Comparison of ENCODE assay signal across 15 cellular contexts in the genomic region with DNA sequence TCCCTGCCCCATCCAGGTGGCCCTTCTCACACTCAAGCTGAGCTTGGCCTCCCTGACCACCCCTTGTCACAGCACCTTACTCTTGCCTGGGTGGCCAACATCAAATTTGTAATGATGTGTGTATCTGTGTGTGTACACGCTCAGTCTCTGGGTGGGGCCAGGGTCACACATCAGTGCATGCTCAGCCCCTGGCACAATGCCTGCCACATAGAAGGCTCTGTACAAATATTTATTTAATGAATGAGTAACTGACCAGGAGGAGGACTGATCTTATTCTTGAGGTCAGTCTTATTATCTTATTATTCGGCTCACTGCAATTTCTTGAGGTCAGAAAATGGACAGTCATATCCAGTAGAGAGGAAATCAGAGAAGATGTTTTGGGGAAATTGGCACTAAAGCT. TPM values are rescaled to one million over a fixed set of nuclear protein-coding genes. Genes with fewer than 3 reads are reported as not detected.
DNase-seq lines count a peak whose midpoint lies in the region; ATAC-seq and TF ChIP-seq lines count a peak whose summit lies in the region.
"Had no signal": no experiment of that assay in that cellular context is flagged by ENCODE, and none has a peak within 500 bp of the region (broad histone marks: within the 10 kb centered on the region; RNA-seq: fewer than 3 reads in every experiment).

No MANE protein-coding gene starts in this region.

- BruUV-seq in Panc1 (replicated peaks; lab: Mats Ljungman, UMichigan) = no TSS peak

- WGBS in SK-N-SH (ENCODE audit: low lambda C conversion rate) = 35% methylated on average over 2 of the region's 2 CpGs
- WGBS in testis, 2 donors = 63 to 64% methylated on average over 2 of the region's 2 CpGs

- intact Hi-C loops in Panc1 (cut with micrococcal nuclease; ENCODE audit: unreplicated experiment) = no loop called here
- intact Hi-C loops in testis (cut with DNase I; ENCODE audit: low total_unique reads) = no loop called here

- no peak overlapping the region for H3K9ac ChIP-seq in SK-N-SH

- CTCF ChIA-PET in SK-N-SH (lab: Yijun Ruan, JAX) (interaction anchor here (0.6 to 16.5 kb wide), 11 partner anchors 11 to 91 kb away, joined by 3 to 295 read pairs (median 33); partner anchors contain the start of gene HAND1), Panc1 (lab: Charles Lee) (no interaction called here)

- H3K9me3 ChIP-seq in SK-N-SH (no peaks in the 10 kb centered on the region), Panc1 (ENCODE audit: control insufficient read depth, insufficient read depth, low read depth, low read length) (no peaks in the 10 kb centered on the region), testis (no peaks in the 10 kb centered on the region)
- H3K9me3 ChIP-seq: pancreas, transverse colon had no signal

- TF ChIP-seq CTCF in SK-N-SH (IDR thresholded peaks at IDR 0.05) = no peak
- TF ChIP-seq CTCF in Panc1 (IDR thresholded peaks at IDR 0.05) = no peak
- TF ChIP-seq CTCF in testis (IDR thresholded peaks at IDR 0.05) = no peak

- POLR2A ChIA-PET in SK-N-SH (lab: Yijun Ruan, JAX) (interaction anchor here (0.7 to 6.5 kb wide), 5 partner anchors 34 to 85 kb away, joined by 3 to 87 read pairs (median 7); no protein-coding TSS in a partner anchor), Panc1 (lab: Charles Lee) (no interaction called here)

- no peak overlapping the region for H3K4me2 ChIP-seq in SK-N-SH

- no peaks in the 10 kb centered on the region for H3K9me2 ChIP-seq in SK-N-SH

- no peak for TF ChIP-seq POLR2A in erythroblast (IDR thresholded peaks at IDR 0.05; ENCODE audit: low read length)
- no peak for TF ChIP-seq POLR2A in testis (IDR thresholded peaks at IDR 0.05)

- no peak for TF ChIP-seq RAD21 in SK-N-SH (IDR thresholded peaks at IDR 0.05; ENCODE audit: low read length)

- DNase-seq in SK-N-SH (no peak), Panc1 (ENCODE audit: low read depth, low spot score) (peak; percentile 4), erythroblast (lab: John Stamatoyannopoulos, UW) (peak; percentile 55 to 62), stromal cell of bone marrow (ENCODE audit: low read depth) (peak; percentile 25), testis (no peak)
- DNase-seq: activated CD4-positive, alpha-beta memory T cell treated with anti-CD3 and anti-CD28 coated beads for 36 hours; activated naive CD4-positive, alpha-beta T cell treated with anti-CD3 and anti-CD28 coated beads for 36 hours; NCI-H2171; pancreas; T-helper 17 cell; transverse colon had no signal

- peak overlapping the region in 1 of 2 experiments; percentile 100; a peak in 2 of 4 replicates for H3K27ac ChIP-seq in SK-N-SH (ENCODE audit: low read depth in 2 of 2, low read length in 1 of 2)
- no peak overlapping the region for H3K27ac ChIP-seq in Panc1 (ENCODE audit: low read length)
- no peak overlapping the region for H3K27ac ChIP-seq in testis
- H3K27ac ChIP-seq: pancreas had no signal

- no peaks in the 10 kb centered on the region for H3F3A ChIP-seq in SK-N-SH (replicated peaks; ENCODE audit: insufficient read depth)

- H3K36me3 ChIP-seq in SK-N-SH (replicated peaks in 1 of 2; ENCODE audit: control insufficient read depth in 1 of 2, insufficient read depth in 2 of 2, low read length in 1 of 2) (no peaks in the 10 kb centered on the region), Panc1 (ENCODE audit: control insufficient read depth, insufficient read depth, low read length) (no peaks in the 10 kb centered on the region), testis (ENCODE audit: low read depth, missing control alignments) (no peaks in the 10 kb centered on the region)
- H3K36me3 ChIP-seq: pancreas, transverse colon had no signal

- H2AFZ ChIP-seq in SK-N-SH (ENCODE audit: low read depth) = no peak overlapping the region

- H3K4me1 ChIP-seq in SK-N-SH (ENCODE audit: control insufficient read depth in 1 of 2, insufficient read depth in 2 of 2, low read depth in 1 of 2, low read length in 1 of 2) (peaks cover 0 to 80% of the 10 kb centered on the region in 2 experiments; a peak in 2 of 4 replicates), Panc1 (ENCODE audit: control insufficient read depth, insufficient read depth, low read length) (peaks cover 17% of the 10 kb centered on the region), testis (peaks cover 8% of the 10 kb centered on the region)
- H3K4me1 ChIP-seq: pancreas had no signal

- no peaks in the 10 kb centered on the region; the same call in 1 of the 2 replicates for H3K27me3 ChIP-seq in SK-N-SH (ENCODE audit: insufficient read depth)
- no peaks in the 10 kb centered on the region for H3K27me3 ChIP-seq in Panc1 (ENCODE audit: control insufficient read depth, insufficient read depth, low read length)
- no peaks in the 10 kb centered on the region for H3K27me3 ChIP-seq in testis
- H3K27me3 ChIP-seq: pancreas had no signal

- no peaks in the 10 kb centered on the region; the same call in 1 of the 2 replicates for H4K20me1 ChIP-seq in SK-N-SH (ENCODE audit: insufficient read depth)

- no peak for ATAC-seq in SK-N-SH treated with all-trans-retinoic acid at 6 μM for 48 hours
- no peak for ATAC-seq in Panc1
- ATAC-seq in HG02763 (IDR thresholded peaks at IDR 0.05; ENCODE audit: unreplicated experiment) = no peak
- ATAC-seq in HG02610 (IDR thresholded peaks at IDR 0.05; ENCODE audit: unreplicated experiment) = no peak
- ATAC-seq: pancreas, T-helper 17 cell had no signal

- in situ Hi-C loops in Panc1 (cut with HindIII; ENCODE audit: low pct_unique_long_range_greater_than_20kb, low sequenced_read_pairs) = no loop called here

- H3K79me2 ChIP-seq in SK-N-SH (ENCODE audit: insufficient read depth) = no peaks in the 10 kb centered on the region

- no peak overlapping the region for H3K4me3 ChIP-seq in SK-N-SH (ENCODE audit: low read depth in 2 of 2, low read length in 1 of 2)
- H3K4me3 ChIP-seq in Panc1 (ENCODE audit: low read depth in 2 of 2, low read length in 2 of 2) = no peak overlapping the region
- no peak overlapping the region for H3K4me3 ChIP-seq in testis
- H3K4me3 ChIP-seq: pancreas, transverse colon had no signal

- no peak for TF ChIP-seq EP300 in SK-N-SH (IDR thresholded peaks at IDR 0.05; ENCODE audit: borderline replicate concordance in 1 of 2, low read depth in 1 of 2, low read length in 1 of 2)

TF ChIP-seq in SK-N-SH treated with all-trans-retinoic acid at 6 μM for 48 hours, 23 proteins besides CTCF, POLR2A, EP300 and RAD21:
- no peak for TF ChIP-seq CSDC2 (CRISPR knock-in tag; IDR thresholded peaks at IDR 0.05)
- TF ChIP-seq ZFP3 (CRISPR knock-in tag; IDR thresholded peaks at IDR 0.05) = 0 out of 2 replicates have a peak, but pooled peaks have one; percentile 19

TF ChIP-seq in SK-N-SH, 30 proteins besides CTCF, POLR2A, EP300 and RAD21 (continues in another document):
- TF ChIP-seq NFIC (IDR thresholded peaks at IDR 0.05; ENCODE audit: borderline replicate concordance) = no peak
- no peak for TF ChIP-seq YY1 (IDR thresholded peaks at IDR 0.05; ENCODE audit: low read depth)
- no peak for TF ChIP-seq MXI1 (IDR thresholded peaks at IDR 0.05; ENCODE audit: low read depth, low read length)
- no peak for TF ChIP-seq RFX5 (IDR thresholded peaks at IDR 0.05; ENCODE audit: low read length)
- no peak for TF ChIP-seq USF1 (IDR thresholded peaks at IDR 0.05; ENCODE audit: borderline replicate concordance, low read depth)
- TF ChIP-seq GABPA (IDR thresholded peaks at IDR 0.05; ENCODE audit: low read depth) = no peak
- TF ChIP-seq, protein P1, sequence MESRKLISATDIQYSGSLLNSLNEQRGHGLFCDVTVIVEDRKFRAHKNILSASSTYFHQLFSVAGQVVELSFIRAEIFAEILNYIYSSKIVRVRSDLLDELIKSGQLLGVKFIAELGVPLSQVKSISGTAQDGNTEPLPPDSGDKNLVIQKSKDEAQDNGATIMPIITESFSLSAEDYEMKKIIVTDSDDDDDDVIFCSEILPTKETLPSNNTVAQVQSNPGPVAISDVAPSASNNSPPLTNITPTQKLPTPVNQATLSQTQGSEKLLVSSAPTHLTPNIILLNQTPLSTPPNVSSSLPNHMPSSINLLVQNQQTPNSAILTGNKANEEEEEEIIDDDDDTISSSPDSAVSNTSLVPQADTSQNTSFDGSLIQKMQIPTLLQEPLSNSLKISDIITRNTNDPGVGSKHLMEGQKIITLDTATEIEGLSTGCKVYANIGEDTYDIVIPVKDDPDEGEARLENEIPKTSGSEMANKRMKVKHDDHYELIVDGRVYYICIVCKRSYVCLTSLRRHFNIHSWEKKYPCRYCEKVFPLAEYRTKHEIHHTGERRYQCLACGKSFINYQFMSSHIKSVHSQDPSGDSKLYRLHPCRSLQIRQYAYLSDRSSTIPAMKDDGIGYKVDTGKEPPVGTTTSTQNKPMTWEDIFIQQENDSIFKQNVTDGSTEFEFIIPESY (IDR thresholded peaks at IDR 0.05; ENCODE audit: borderline replicate concordance, low read depth) = no peak
- no peak for TF ChIP-seq MAX (IDR thresholded peaks at IDR 0.05; ENCODE audit: low read depth)
- TF ChIP-seq NRF1 (IDR thresholded peaks at IDR 0.05; ENCODE audit: low read depth, low read length) = no peak
- no peak for TF ChIP-seq SIN3A (IDR thresholded peaks at IDR 0.05; ENCODE audit: borderline replicate concordance, low read depth, low read length)
- no peak for TF ChIP-seq RXRA (IDR thresholded peaks at IDR 0.05; ENCODE audit: borderline replicate concordance, low read depth)
- no peak for TF ChIP-seq FOXJ3 (CRISPR knock-in tag; IDR thresholded peaks at IDR 0.05)
- no peak for TF ChIP-seq TAF1 (IDR thresholded peaks at IDR 0.05; ENCODE audit: borderline replicate concordance, low read depth, low read length)

RNA-seq across cellular contexts. Expression of gene HAND1, which starts 41.3 kb away (rescaled TPM):
- 1.1 and 2.6 TPM in 2 replicates for polyA plus RNA-seq in SK-N-SH (2012; rRNA removed)
- polyA plus RNA-seq in SK-N-SH (2012; cell fraction: cytosol; rRNA removed) = 2.0 and 4.0 TPM in 2 replicates
- polyA plus RNA-seq in SK-N-SH (2012; cell fraction: nucleus; rRNA removed) = 0.76 and 2.2 TPM in 2 replicates
- total RNA-seq in Panc1 (2021; ENCODE audit: unreplicated experiment) = 0.10 TPM
- not detected for polyA plus RNA-seq in Panc1 (2012; ENCODE audit: insufficient read length)
- total RNA-seq in testis = not detected
- 0.24 TPM for polyA plus RNA-seq in testis (ENCODE audit: insufficient read depth, low read depth, low replicate concordance)
- total RNA-seq: activated CD4-positive, alpha-beta memory T cell treated with anti-CD3 and anti-CD28 coated beads for 36 hours; activated naive CD4-positive, alpha-beta T cell treated with anti-CD3 and anti-CD28 coated beads for 36 hours; chondrocyte; T-helper 17 cell had no signal
- polyA plus RNA-seq: pancreas had no signal

Comparison
In these comparisons a context has a peak if more than half of its experiments do, and no peak if none do; other contexts are left out.
1. DNase-seq: peak in Panc1 (single experiment), erythroblast (2 of 2) and stromal cell of bone marrow (single experiment); none in SK-N-SH (single experiment) and testis (single experiment).